8 cellular contexts compared by ENCODE assay signal in genomic region chr17:3916013-3916696, GRCh38. TPM values are rescaled to one million over a fixed set of nuclear protein-coding genes. Genes with fewer than 3 reads are reported as not detected.
A peak's percentile ranks its signal among the peaks of the same experiment; 100 is the strongest.
DNase-seq lines count a peak whose midpoint lies in the region; ATAC-seq, FAIRE-seq and TF ChIP-seq lines count a peak whose summit lies in the region.

Gene P2RX1 (minus strand): TSS chr17:3916465. CDS start chr17:3916225, 240 bp downstream.

- no peaks in the 10 kb centered on the region for H3K9me3 Mint-ChIP-seq in activated CD8-positive, alpha-beta memory T cell treated with anti-CD3 and anti-CD28 coated beads, Interleukin-2, amount 10 ng/mL, durations not matched to agents 7 days and 5 days (ENCODE audit: low read depth)

- H3K27me3 ChIP-seq in lower lobe of right lung (ENCODE audit: low read depth) = no peaks in the 10 kb centered on the region

- DNase-seq in left cardiac atrium (peak; percentile 60), Right ventricle myocardium inferior (ENCODE audit: missing footprints) (no peak), lower lobe of right lung (peak; percentile 76), ureter (ENCODE audit: low spot score) (peak; percentile 77), H54 (ENCODE audit: insufficient read length, low spot score) (no peak)
- peak; percentile 75 for DNase-seq in activated CD8-positive, alpha-beta memory T cell treated with anti-CD3 and anti-CD28 coated beads, Interleukin-2, amount 10 ng/mL, durations not matched to agents 7 days and 5 days

- peak within 1 kb of the TSS; percentile 61 for H3K27ac Mint-ChIP-seq in activated CD8-positive, alpha-beta memory T cell treated with anti-CD3 and anti-CD28 coated beads, Interleukin-2, amount 10 ng/mL, durations not matched to agents 7 days and 5 days

- H3K36me3 Mint-ChIP-seq in activated CD8-positive, alpha-beta memory T cell treated with anti-CD3 and anti-CD28 coated beads, Interleukin-2, amount 10 ng/mL, durations not matched to agents 7 days and 5 days = no peaks in the 10 kb centered on the region

- ATAC-seq in left cardiac atrium (peak; percentile 13 to 20), Right ventricle myocardium inferior (no peak), lower lobe of right lung (peak; percentile 51 to 57), HG03095 (IDR thresholded peaks at IDR 0.05; ENCODE audit: unreplicated experiment) (no peak), GM21447 (IDR thresholded peaks at IDR 0.05; ENCODE audit: unreplicated experiment) (no peak)
- ATAC-seq in activated CD8-positive, alpha-beta memory T cell treated with anti-CD3 and anti-CD28 coated beads, Interleukin-2, amount 10 ng/mL, durations not matched to agents 7 days and 5 days = peak; percentile 52

- peak within 1 kb of the TSS; percentile 37 for H3K4me3 ChIP-seq in lower lobe of right lung

- H3K4me3 Mint-ChIP-seq in activated CD8-positive, alpha-beta memory T cell treated with anti-CD3 and anti-CD28 coated beads, Interleukin-2, amount 10 ng/mL, durations not matched to agents 7 days and 5 days = no peak within 1 kb of the TSS

- intact Hi-C loops in left cardiac atrium (cut with DNase I) = loop anchor here in 1 of 2 donors (10.0 kb wide), 1 partner anchor 51 kb away; no protein-coding TSS in a partner anchor
- intact Hi-C loops in Right ventricle myocardium inferior (cut with DNase I) = loop anchor here (5.0 kb wide), 1 partner anchor 86 kb away; no protein-coding TSS in a partner anchor
- intact Hi-C loops in lower lobe of right lung (cut with DNase I) = no loop called here

- no peak for TF ChIP-seq POLR2A in H54 (IDR thresholded peaks at IDR 0.05; ENCODE audit: low read depth, low read length)

- H3K4me1 Mint-ChIP-seq in activated CD8-positive, alpha-beta memory T cell treated with anti-CD3 and anti-CD28 coated beads, Interleukin-2, amount 10 ng/mL, durations not matched to agents 7 days and 5 days = peaks cover 35% of the 10 kb centered on the region

- peaks cover 9% of the 10 kb centered on the region for H3K27me3 Mint-ChIP-seq in activated CD8-positive, alpha-beta memory T cell treated with anti-CD3 and anti-CD28 coated beads, Interleukin-2, amount 10 ng/mL, durations not matched to agents 7 days and 5 days

- no peak for FAIRE-seq in H54 (lab: Jason Lieb, UNC)

- peaks cover 38% of the 10 kb centered on the region for H3K4me1 ChIP-seq in lower lobe of right lung

- no peaks in the 10 kb centered on the region for H3K9me3 ChIP-seq in lower lobe of right lung

- no peaks in the 10 kb centered on the region for H3K36me3 ChIP-seq in lower lobe of right lung

- peak within 1 kb of the TSS; percentile 70 for H3K27ac ChIP-seq in lower lobe of right lung

- CTCF ChIA-PET in activated CD8-positive, alpha-beta memory T cell treated with anti-CD3 and anti-CD28 coated beads, Interleukin-2, amount 10 ng/mL, durations not matched to agents 7 days and 5 days (lab: Charles Lee) = interaction anchor here (0.8 to 8.0 kb wide), 8 partner anchors 22 to 178 kb away, joined by 3 to 125 read pairs (median 4); partner anchors contain the start of gene NCBP3

- no peak for TF ChIP-seq CTCF in lower lobe of right lung (IDR thresholded peaks at IDR 0.05)

RNA-seq across cellular contexts. Expression of gene P2RX1, which starts in this region (rescaled TPM):
- total RNA-seq in left cardiac atrium (1 to 10 TPM in 1 of 2 donors, under 1 TPM in 1; 0.62 to 3.5 TPM), Right ventricle myocardium inferior (0.16 TPM), lower lobe of right lung (8.7 TPM), ureter (44.3 TPM)
- total RNA-seq in activated CD8-positive, alpha-beta memory T cell treated with anti-CD3 and anti-CD28 coated beads, Interleukin-2, amount 10 ng/mL, durations not matched to agents 7 days and 5 days = under 1 TPM; 0.58 to 0.61 TPM

Comparison
In these comparisons a context has a peak if more than half of its experiments do, and no peak if none do; other contexts are left out.
1. ATAC-seq: peak in left cardiac atrium (2 of 2) and lower lobe of right lung (2 of 2); none in Right ventricle myocardium inferior (single experiment), HG03095 (single experiment) and GM21447 (single experiment).
2. DNase-seq: peak in left cardiac atrium (single experiment), lower lobe of right lung (single experiment) and ureter (single experiment); none in Right ventricle myocardium inferior (single experiment) and H54 (single experiment).
3. Peak in DNase-seq and ATAC-seq in activated CD8-positive, alpha-beta memory T cell treated with anti-CD3 and anti-CD28 coated beads, Interleukin-2, amount 10 ng/mL, durations not matched to agents 7 days and 5 days; RNA of the gene not detected or under 1 TPM.